Comparison of ENCODE assay signal across 1 cellular context in genomic region chr11:66380264-66380663, GRCh38.
TF ChIP-seq lines count a peak whose summit lies in the region.

No MANE protein-coding gene starts in this region.

TF ChIP-seq in K562, 482 proteins besides CTCF, POLR2A, EP300 and RAD21:
- TF ChIP-seq EGR1 (conservative IDR thresholded peaks at IDR 0.05) (peak; percentile 72), ZNF316 (IDR thresholded peaks at IDR 0.05) (peak; percentile 56; the same call in 1 of the 2 replicates), C11orf30 (IDR thresholded peaks at IDR 0.05; ENCODE audit: low read depth) (peak; percentile 37; the same call in 1 of the 2 replicates)
